Comparison of ENCODE assay signal across 8 cellular contexts in the genomic region with DNA sequence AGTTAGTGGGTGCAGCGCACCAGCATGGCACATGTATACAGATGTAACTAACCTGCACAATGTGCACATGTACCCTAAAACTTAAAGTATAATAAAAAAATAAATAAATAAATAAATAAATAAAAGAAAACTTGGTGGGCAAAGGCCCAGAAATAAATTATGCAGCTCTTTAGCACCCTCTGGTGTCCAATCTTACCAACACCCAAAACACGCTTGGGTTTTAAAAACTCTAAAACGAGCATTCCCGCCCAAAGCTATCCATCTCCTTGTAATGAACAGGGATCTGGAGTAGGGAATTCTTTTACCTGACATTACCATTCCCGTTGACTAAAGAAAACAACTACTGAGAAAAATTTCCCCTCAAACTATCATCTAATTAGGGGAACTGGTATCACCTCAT.
DNase-seq lines count a peak whose midpoint lies in the region; ATAC-seq and TF ChIP-seq lines count a peak whose summit lies in the region.

No MANE protein-coding gene starts in this region.

- peaks cover 0 to 1% (median 0%) of the 10 kb centered on the region in 3 donors for H3K27me3 Mint-ChIP-seq in CD14-positive monocyte (ENCODE audit: low read depth in 3 of 3)

- no peaks in the 10 kb centered on the region for H3K27me3 ChIP-seq in adipocyte (replicated peaks; ENCODE audit: control insufficient read depth, insufficient read depth, low read length)

- intact Hi-C loops in CD14-positive monocyte (cut with micrococcal nuclease), result no loop called here

- no peak overlapping the region for H3K4me3 Mint-ChIP-seq in CD14-positive monocyte

- no peaks in the 10 kb centered on the region for H3K9me3 ChIP-seq in adipocyte (ENCODE audit: control insufficient read depth, low read length)

- H3K4me1 ChIP-seq in adipocyte (ENCODE audit: control insufficient read depth, insufficient read depth, low read length), result no peaks in the 10 kb centered on the region

- H3K4me1 Mint-ChIP-seq in CD14-positive monocyte, result no peaks in the 10 kb centered on the region

- no peaks in the 10 kb centered on the region for H3K36me3 Mint-ChIP-seq in CD14-positive monocyte

- peaks cover 0 to 2% (median 0%) of the 10 kb centered on the region in 7 donors for H3K9me3 Mint-ChIP-seq in CD14-positive monocyte

- H3K36me3 ChIP-seq in adipocyte (ENCODE audit: control insufficient read depth, insufficient read depth, low read length, severe bottlenecking), result no peaks in the 10 kb centered on the region

- no peak overlapping the region for H3K9ac ChIP-seq in adipocyte (ENCODE audit: low read length)

- no peak for ATAC-seq in HG02571 (IDR thresholded peaks at IDR 0.05; ENCODE audit: unreplicated experiment)
- ATAC-seq in GM18517 (IDR thresholded peaks at IDR 0.05; ENCODE audit: unreplicated experiment), result no peak

- no peak overlapping the region for H3K4me3 ChIP-seq in adipocyte (ENCODE audit: low read length)

- peak; percentile 27 for TF ChIP-seq CTCF in CD14-positive monocyte (IDR thresholded peaks at IDR 0.05)

- no peak for DNase-seq in CD14-positive monocyte (ENCODE audit: low spot score)
- peak; percentile 6 for DNase-seq in HCEC 1CT
- peak; percentile 43 for DNase-seq in adipocyte (ENCODE audit: low read depth)
- DNase-seq in left kidney (ENCODE audit: low read depth, low spot score), result peak; percentile 15
- no peak for DNase-seq in stimulated activated naive CD4-positive, alpha-beta T cell treated with Interleukin-2 at 50 U/mL for 16 hours (lab: John Stamatoyannopoulos, UW)
- DNase-seq in NCI-H1930 (lab: John Stamatoyannopoulos, UW), result no peak

- no peak overlapping the region for H3K27ac Mint-ChIP-seq in CD14-positive monocyte

Comparison
In these comparisons a context has a peak if more than half of its experiments do, and no peak if none do; other contexts are left out.
1. DNase-seq: peak in HCEC 1CT (single experiment), adipocyte (single experiment) and left kidney (single experiment); none in CD14-positive monocyte (single experiment), stimulated activated naive CD4-positive, alpha-beta T cell treated with Interleukin-2 at 50 U/mL for 16 hours (single experiment) and NCI-H1930 (0 of 2).